Comparison of ENCODE assay signal across 25 cellular contexts in genomic region chr7:127967276-127967675, GRCh38.
"Had no signal": no experiment of that assay in that cellular context is flagged by ENCODE, and none has a peak within 500 bp of the region (broad histone marks: within the 10 kb centered on the region; RNA-seq: fewer than 3 reads in every experiment).

No MANE protein-coding gene starts in this region.

- H3K36me3 ChIP-seq: esophagus squamous epithelium, gastroesophageal sphincter, left lung, lower lobe of right lung, ovary, tibial artery, upper lobe of right lung, vagina had no signal

- DNase-seq: cortex of kidney; dorsolateral prefrontal cortex; effector CD8-positive, alpha-beta T cell; esophagus squamous epithelium; foreskin fibroblast; glutamatergic neuron; islet precursor cell; left lung; lower lobe of right lung; naive B cell; nucleus accumbens; ovary; right cardiac atrium; stimulated activated CD4-positive, alpha-beta T cell treated with anti-CD3 and anti-CD28 coated beads, Interleukin-15, amount 100 ng/mL, for 24 hours; stimulated activated CD4-positive, alpha-beta T cell treated with anti-CD3 and anti-CD28 coated beads, Interleukin-1b, Interleukin-23, amount 100 ng/mL, for 48 hours; stimulated activated CD4-positive, alpha-beta T cell treated with anti-CD3 and anti-CD28 coated beads, Interleukin-4, amount 100 ng/mL, for 24 hours; tibial artery; upper lobe of right lung had no signal

- H3K4me3 ChIP-seq: dorsolateral prefrontal cortex, esophagus squamous epithelium, gastroesophageal sphincter, left lung, lower lobe of right lung, ovary, tibial artery, upper lobe of right lung, vagina had no signal

- H3K4me1 ChIP-seq: gastroesophageal sphincter, lower lobe of right lung, upper lobe of right lung, vagina had no signal

- H3K27me3 Mint-ChIP-seq: memory B cell; naive B cell; stimulated activated memory B cell treated with anti-CD40 and anti-IgM and Interleukin-4, amounts not matched to agents 10 μg/mL and 1 μg/mL and 100 μg/mL, for 72 hours; stimulated activated naive CD8-positive, alpha-beta T cell treated with anti-CD3 and anti-CD28 coated beads, Interleukin-15, Interleukin-2, amounts not matched to agents 100 ng/mL and 50 ng/mL, for 24 hours had no signal

- H3K27ac Mint-ChIP-seq: memory B cell; mesothelial cell of epicardium; stimulated activated memory B cell treated with anti-CD40 and anti-IgM and Interleukin-4, amounts not matched to agents 10 μg/mL and 1 μg/mL and 100 μg/mL, for 72 hours; stimulated activated naive CD8-positive, alpha-beta T cell treated with anti-CD3 and anti-CD28 coated beads, Interleukin-15, Interleukin-2, amounts not matched to agents 100 ng/mL and 50 ng/mL, for 24 hours had no signal

- ATAC-seq: gastroesophageal sphincter; left lung; lower lobe of right lung; right cardiac atrium; stimulated activated memory B cell treated with anti-CD40 and anti-IgM and Interleukin-4, amounts not matched to agents 10 μg/mL and 1 μg/mL and 100 μg/mL, for 72 hours; upper lobe of right lung had no signal

- H3K9me3 Mint-ChIP-seq: memory B cell; stimulated activated memory B cell treated with anti-CD40 and anti-IgM and Interleukin-4, amounts not matched to agents 10 μg/mL and 1 μg/mL and 100 μg/mL, for 72 hours had no signal

- H3K9me3 ChIP-seq: esophagus squamous epithelium, gastroesophageal sphincter, left lung, lower lobe of right lung, ovary, tibial artery, upper lobe of right lung, vagina had no signal

- H3K4me3 Mint-ChIP-seq: memory B cell; mesothelial cell of epicardium; naive B cell; stimulated activated memory B cell treated with anti-CD40 and anti-IgM and Interleukin-4, amounts not matched to agents 10 μg/mL and 1 μg/mL and 100 μg/mL, for 72 hours; stimulated activated naive CD8-positive, alpha-beta T cell treated with anti-CD3 and anti-CD28 coated beads, Interleukin-15, Interleukin-2, amounts not matched to agents 100 ng/mL and 50 ng/mL, for 24 hours had no signal

- H3K27me3 ChIP-seq: dorsolateral prefrontal cortex, esophagus squamous epithelium, gastroesophageal sphincter, left lung, ovary, tibial artery, upper lobe of right lung, vagina had no signal

- H3K4me1 Mint-ChIP-seq: mesothelial cell of epicardium had no signal

- H3K27ac ChIP-seq: epithelial cell of prostate, esophagus squamous epithelium, gastroesophageal sphincter, left lung, lower lobe of right lung, ovary, tibial artery, upper lobe of right lung, vagina had no signal
